26 cellular contexts compared by ENCODE assay signal in the genomic region with DNA sequence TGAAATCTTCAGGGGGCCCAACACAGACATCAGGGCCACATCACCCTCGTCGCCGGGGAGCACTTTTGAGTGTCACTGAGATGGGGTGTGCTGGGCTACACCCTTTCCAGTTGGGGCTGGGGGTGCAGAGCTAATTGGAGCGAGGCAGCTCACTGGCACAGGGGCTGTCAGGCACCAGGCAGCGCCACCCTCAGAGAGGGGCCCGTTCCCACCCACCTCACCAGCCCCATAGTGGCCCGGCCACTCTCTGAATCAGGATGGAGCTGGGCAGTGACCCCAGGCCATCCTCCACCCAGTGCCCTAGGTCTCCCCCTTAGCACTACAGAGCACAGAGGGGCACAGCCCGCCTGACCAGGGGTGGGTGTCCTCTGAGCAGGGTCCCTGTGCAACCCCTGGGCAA.
"Had no signal": no experiment of that assay in that cellular context is flagged by ENCODE, and none has a peak within 500 bp of the region (broad histone marks: within the 10 kb centered on the region; RNA-seq: fewer than 3 reads in every experiment).

No MANE protein-coding gene starts in this region.

- H3K27ac ChIP-seq: stomach, suprapubic skin, testis, thoracic aorta, thyroid gland, tibial artery, tibial nerve, transverse colon, upper lobe of left lung, upper lobe of right lung, uterus, vagina had no signal

- FAIRE-seq: urothelium cell line had no signal

- H3K36me3 ChIP-seq: stomach, suprapubic skin, thoracic aorta, thyroid gland, tibial artery, tibial nerve, transverse colon, upper lobe of left lung, upper lobe of right lung, uterus, vagina had no signal

- H3K4me1 ChIP-seq: stomach, suprapubic skin, testis, thyroid gland, tibial artery, tibial nerve, transverse colon, upper lobe of left lung, upper lobe of right lung, uterus, vagina had no signal

- H3K27me3 ChIP-seq: testis, thyroid gland, upper lobe of left lung, upper lobe of right lung, uterus, vagina had no signal

- DNase-seq: stimulated activated CD4-positive, alpha-beta T cell treated with anti-CD3 and anti-CD28 coated beads, Interleukin-2, amount 100 ng/mL, for 48 hours; stimulated activated CD4-positive, alpha-beta T cell treated with anti-CD3 and anti-CD28 coated beads, Interleukin-4, amount 100 ng/mL, for 1 hour; stimulated activated CD4-positive, alpha-beta T cell treated with anti-CD3 and anti-CD28 coated beads, Interleukin-4, amount 100 ng/mL, for 24 hours; stimulated activated CD4-positive, alpha-beta T cell treated with anti-CD3 and anti-CD28 coated beads, Interleukin-4, amount 100 ng/mL, for 4 hours; stimulated activated CD8-positive, alpha-beta memory T cell treated with anti-CD3 and anti-CD28 coated beads, Interleukin-4, amount 100 ng/mL, for 48 hours; stimulated activated naive B cell treated with anti-CD40 and anti-IgM and Interleukin-4, amounts not matched to agents 10 μg/mL and 1 μg/mL and 100 μg/mL, for 72 hours; stimulated activated naive CD4-positive, alpha-beta T cell; stimulated activated naive CD4-positive, alpha-beta T cell treated with Interleukin-2 at 50 U/mL for 16 hours; stimulated activated naive CD8-positive, alpha-beta T cell treated with anti-CD3 and anti-CD28 coated beads, Interleukin-15, amount 100 ng/mL, for 72 hours; stimulated activated naive CD8-positive, alpha-beta T cell treated with anti-CD3 and anti-CD28 coated beads, Interleukin-15, Interleukin-2, amounts not matched to agents 100 U/mL and 50 U/mL, for 24 hours; stomach; testis; thyroid gland; tibial artery; transverse colon; trophoblast cell; upper lobe of right lung; uterus had no signal

- ATAC-seq: stimulated activated effector memory CD8-positive, alpha-beta T cell treated with anti-CD3 and anti-CD28 coated beads, Interleukin-12 subunit alpha, Interleukin-12 subunit beta, amount 100 ng/mL, for 72 hours; stimulated activated memory B cell treated with anti-CD40 and anti-IgM and Interleukin-4, amounts not matched to agents 10 μg/mL and 1 μg/mL and 100 μg/mL, for 72 hours; stimulated activated naive B cell treated with anti-CD40 and anti-IgM and Interleukin-4, amounts not matched to agents 10 μg/mL and 1 μg/mL and 100 μg/mL, for 72 hours; stimulated activated naive CD8-positive, alpha-beta T cell treated with anti-CD3 and anti-CD28 coated beads, Interleukin-15, amount 100 ng/mL, for 72 hours; stimulated activated naive CD8-positive, alpha-beta T cell treated with anti-CD3 and anti-CD28 coated beads, Interleukin-15, Interleukin-2, amounts not matched to agents 100 U/mL and 50 U/mL, for 24 hours; upper lobe of right lung had no signal

- H3K4me3 ChIP-seq: stomach, suprapubic skin, testis, thoracic aorta, thyroid gland, tibial artery, tibial nerve, transverse colon, upper lobe of left lung, upper lobe of right lung, uterus, vagina had no signal

- H3K9me3 ChIP-seq: stomach, suprapubic skin, testis, thoracic aorta, thyroid gland, tibial artery, tibial nerve, transverse colon, upper lobe of left lung, upper lobe of right lung, uterus, vagina had no signal
